In genomic region chr16:4523686-4524085, GRCh38 we compare ENCODE assay signal across 17 cellular contexts. TPM values are rescaled to one million over a fixed set of nuclear protein-coding genes. Genes with fewer than 3 reads are reported as not detected.
DNase-seq lines count a peak whose midpoint lies in the region; ATAC-seq lines count a peak whose summit lies in the region.
"Had no signal": no experiment of that assay in that cellular context is flagged by ENCODE, and none has a peak within 500 bp of the region (broad histone marks: within the 10 kb centered on the region; RNA-seq: fewer than 3 reads in every experiment).

No MANE protein-coding gene starts in this region.

- no peak overlapping the region for H3K23ac ChIP-seq in mesenchymal stem cell (ENCODE audit: low read length in 2 of 2)

- no peaks in the 10 kb centered on the region for H3K9me3 ChIP-seq in mesenchymal stem cell (ENCODE audit: control insufficient read depth, low read length)
- H3K9me3 ChIP-seq: ascending aorta, colonic mucosa had no signal

- H2AFZ ChIP-seq in mesenchymal stem cell (ENCODE audit: low read depth, low read length): no peak overlapping the region

- in situ Hi-C loops in G401 (cut with HindIII; ENCODE audit: low sequenced_read_pairs): loop anchor here (25.0 kb wide), 1 partner anchor 164 kb away; the partner anchor contains the start of gene NUDT16L1

- no peak overlapping the region for H3K14ac ChIP-seq in mesenchymal stem cell (ENCODE audit: low read length in 2 of 2)

- peak overlapping the region; percentile 39 for H4K8ac ChIP-seq in mesenchymal stem cell (ENCODE audit: low read length)

- 95% methylated on average over 4 of the region's 4 CpGs for WGBS in mesenchymal stem cell

- no peak overlapping the region for H2BK5ac ChIP-seq in mesenchymal stem cell (ENCODE audit: low read depth, low read length, poor library complexity, severe bottlenecking)

- ATAC-seq in GM21717 (IDR thresholded peaks at IDR 0.05; ENCODE audit: unreplicated experiment): no peak

- H3K27ac ChIP-seq in mesenchymal stem cell (ENCODE audit: low read length, poor library complexity, severe bottlenecking): no peak overlapping the region
- H3K27ac ChIP-seq: colonic mucosa had no signal

- H3K36me3 ChIP-seq in mesenchymal stem cell (ENCODE audit: control insufficient read depth in 1 of 2, insufficient read depth in 2 of 2, low read depth in 1 of 2, low read length in 2 of 2): peaks cover 0 to 29% of the 10 kb centered on the region in 2 experiments
- H3K36me3 ChIP-seq: colonic mucosa had no signal

- DNase-seq in Ammon's horn (ENCODE audit: low spot score): peak; percentile 71
- DNase-seq in G401 (ENCODE audit: low spot score): peak; percentile 95
- DNase-seq in cerebellar cortex (ENCODE audit: low spot score): peak; percentile 93
- no peak for DNase-seq in mesenchymal stem cell
- DNase-seq in SIG-M5 (lab: John Stamatoyannopoulos, UW): no peak
- no peak for DNase-seq in ecto neural progenitor cell (ENCODE audit: low spot score)
- DNase-seq in middle frontal gyrus (ENCODE audit: extremely low spot score, low spot score): no peak
- DNase-seq: activated CD4-positive, alpha-beta T cell treated with anti-CD3 and anti-CD28 coated beads, Interleukin-2, amount 50 U/mL, for 1 hour; activated gamma-delta T cell treated with Interleukin-2 at 50 U/mL for 16 hours; kidney; NCI-H187 treated with DMSO at 0.1 percent for 48 hours; nephron progenitor cell had no signal

- no peaks in the 10 kb centered on the region for H3K27me3 ChIP-seq in mesenchymal stem cell (ENCODE audit: control insufficient read depth in 1 of 2, insufficient read depth in 1 of 2, low read length in 2 of 2)
- H3K27me3 ChIP-seq: ascending aorta, colonic mucosa had no signal

- peak overlapping the region; percentile 31 for H2AK5ac ChIP-seq in mesenchymal stem cell (ENCODE audit: low read length, severe bottlenecking)

- H3K4me1 ChIP-seq in mesenchymal stem cell (ENCODE audit: control insufficient read depth, insufficient read depth, low read depth, low read length): peaks cover 27% of the 10 kb centered on the region
- H3K4me1 ChIP-seq: colonic mucosa had no signal

- no peak overlapping the region for H2BK12ac ChIP-seq in mesenchymal stem cell (ENCODE audit: low read length in 2 of 2)

- peaks cover 49% of the 10 kb centered on the region for H3K79me1 ChIP-seq in mesenchymal stem cell (replicated peaks; ENCODE audit: low read length, poor library complexity, severe bottlenecking)

- H4K91ac ChIP-seq in mesenchymal stem cell (ENCODE audit: low read length): no peak overlapping the region

- no peak overlapping the region for H3K4me3 ChIP-seq in mesenchymal stem cell (ENCODE audit: insufficient read depth in 1 of 2, low read depth in 1 of 2, low read length in 2 of 2)
- H3K4me3 ChIP-seq: ascending aorta, colonic mucosa had no signal

- no peak overlapping the region for H2BK120ac ChIP-seq in mesenchymal stem cell (ENCODE audit: low read depth, low read length)

- H3K4ac ChIP-seq in mesenchymal stem cell (ENCODE audit: low read depth in 1 of 2, low read length in 2 of 2): no peak overlapping the region

- H2BK15ac ChIP-seq in mesenchymal stem cell (ENCODE audit: low read depth, poor library complexity, severe bottlenecking): no peak overlapping the region

- peak overlapping the region in 1 of 2 experiments; percentile 6 for H3K18ac ChIP-seq in mesenchymal stem cell (ENCODE audit: low read depth in 1 of 2, low read length in 2 of 2)

- H3K9ac ChIP-seq in mesenchymal stem cell (ENCODE audit: low read length): no peak overlapping the region

- no peak overlapping the region for H3K4me2 ChIP-seq in mesenchymal stem cell (ENCODE audit: low read length, poor library complexity, severe bottlenecking)

RNA-seq across cellular contexts. Expression of gene CDIP1, which starts 14.9 kb away (rescaled TPM):
- total RNA-seq in G401 (2014; rRNA removed; shearing (Covaris generic)): 12.4 and 17.2 TPM in 2 replicates
- 27.5 TPM for polyA plus RNA-seq in mesenchymal stem cell (2013, experiment 1 of 2)
- polyA plus RNA-seq in mesenchymal stem cell (2013, experiment 2 of 2): 28.7 TPM

RNA-seq across cellular contexts. Expression of gene C16orf96, which starts 32.5 kb away (rescaled TPM):
- 0.17 TPM in 1 of 2 replicates, not detected in the other for total RNA-seq in G401 (2014; rRNA removed; shearing (Covaris generic))
- 0.01 TPM for polyA plus RNA-seq in mesenchymal stem cell (2013, experiment 1 of 2)
- polyA plus RNA-seq in mesenchymal stem cell (2013, experiment 2 of 2): not detected
- total RNA-seq: ascending aorta, NCI-H460 had no signal
- polyA plus RNA-seq: AG04450 had no signal

RNA-seq across cellular contexts. Expression of gene HMOX2, which starts 47.5 kb away (rescaled TPM):
- total RNA-seq in G401 (2014; rRNA removed; shearing (Covaris generic)): 94.3 and 99.9 TPM in 2 replicates
- 42.5 TPM for polyA plus RNA-seq in mesenchymal stem cell (2013, experiment 1 of 2)
- 41.6 TPM for polyA plus RNA-seq in mesenchymal stem cell (2013, experiment 2 of 2)

RNA-seq across cellular contexts. Expression of gene NMRAL1, which starts 49.3 kb away (rescaled TPM):
- 166 and 212 TPM in 2 replicates for total RNA-seq in G401 (2014; rRNA removed; shearing (Covaris generic))
- 47.8 TPM for polyA plus RNA-seq in mesenchymal stem cell (2013, experiment 1 of 2)
- polyA plus RNA-seq in mesenchymal stem cell (2013, experiment 2 of 2): 47.4 TPM

Comparison
In these comparisons a context has a peak if more than half of its experiments do, and no peak if none do; other contexts are left out.
1. DNase-seq: peak in Ammon's horn (single experiment), G401 (single experiment) and cerebellar cortex (single experiment); none in mesenchymal stem cell (single experiment), SIG-M5 (single experiment), ecto neural progenitor cell (single experiment) and middle frontal gyrus (single experiment).